In genomic region chr22:42932857-42933782, GRCh38 we compare ENCODE assay signal across 8 cellular contexts.
DNase-seq lines count a peak whose midpoint lies in the region; ATAC-seq and TF ChIP-seq lines count a peak whose summit lies in the region.

No MANE protein-coding gene starts in this region.

- H3K27ac Mint-ChIP-seq in CD4-positive, alpha-beta T cell: peak overlapping the region; percentile 35

- TF ChIP-seq CTCF in CD4-positive, alpha-beta T cell (IDR thresholded peaks at IDR 0.05): no peak
- TF ChIP-seq CTCF in Panc1 (IDR thresholded peaks at IDR 0.05) (no peak), epithelial cell of esophagus (IDR thresholded peaks at IDR 0.05; ENCODE audit: insufficient read depth, low read depth, low read length, missing control alignments) (no peak)

- no peak for ATAC-seq in CD4-positive, alpha-beta T cell (ENCODE audit: poor library complexity)
- ATAC-seq in GM19463 (IDR thresholded peaks at IDR 0.05; ENCODE audit: unreplicated experiment): peak; percentile 43
- no peak for ATAC-seq in Panc1

- H3K4me1 ChIP-seq in Panc1 (ENCODE audit: control insufficient read depth, insufficient read depth, low read length) (peaks cover 27% of the 10 kb centered on the region), rectal smooth muscle tissue (ENCODE audit: control insufficient read depth, insufficient read depth, low read length) (peaks cover 85% of the 10 kb centered on the region)

- H3K9me3 Mint-ChIP-seq in CD4-positive, alpha-beta T cell: no peaks in the 10 kb centered on the region

- CTCF ChIA-PET in CD4-positive, alpha-beta T cell (lab: Charles Lee): no interaction called here
- CTCF ChIA-PET in Panc1 (lab: Charles Lee): no interaction called here

- no peak overlapping the region for H3K4me3 ChIP-seq in Panc1 (ENCODE audit: low read depth in 2 of 2, low read length in 2 of 2)
- H3K4me3 ChIP-seq in epithelial cell of esophagus (ENCODE audit: low read length): no peak overlapping the region
- peak overlapping the region; percentile 42 for H3K4me3 ChIP-seq in rectal smooth muscle tissue (ENCODE audit: low read length)

- DNase-seq in CD4-positive, alpha-beta T cell: no peak
- DNase-seq in Panc1 (ENCODE audit: low read depth, low spot score) (no peak), epithelial cell of esophagus (ENCODE audit: low read depth) (peak; percentile 25), AG20443 (ENCODE audit: low spot score) (no peak), NCI-H2029 (lab: John Stamatoyannopoulos, UW) (no peak), DMS79 treated with DMSO at 0.1 percent for 48 hours (lab: John Stamatoyannopoulos, UW) (no peak)

- H3K27me3 ChIP-seq in CD4-positive, alpha-beta T cell (ENCODE audit: control insufficient read depth, insufficient read depth, low read length): no peaks in the 10 kb centered on the region
- no peaks in the 10 kb centered on the region for H3K27me3 ChIP-seq in Panc1 (ENCODE audit: control insufficient read depth, insufficient read depth, low read length)
- H3K27me3 ChIP-seq in rectal smooth muscle tissue (ENCODE audit: control insufficient read depth, insufficient read depth, low read length): no peaks in the 10 kb centered on the region

- in situ Hi-C loops in Panc1 (cut with HindIII; ENCODE audit: low pct_unique_long_range_greater_than_20kb, low sequenced_read_pairs): no loop called here

- no peaks in the 10 kb centered on the region for H3K9me3 ChIP-seq in CD4-positive, alpha-beta T cell (ENCODE audit: control insufficient read depth, low read length)
- H3K9me3 ChIP-seq in Panc1 (ENCODE audit: control insufficient read depth, insufficient read depth, low read depth, low read length): no peaks in the 10 kb centered on the region

- no TSS peak for BruUV-seq in Panc1 (replicated peaks; lab: Mats Ljungman, UMichigan)

- peaks cover 83% of the 10 kb centered on the region for H3K4me1 Mint-ChIP-seq in CD4-positive, alpha-beta T cell (ENCODE audit: low read depth)

- no peaks in the 10 kb centered on the region for H3K27me3 Mint-ChIP-seq in CD4-positive, alpha-beta T cell

- H3K36me3 ChIP-seq in Panc1 (ENCODE audit: control insufficient read depth, insufficient read depth, low read length) (no peaks in the 10 kb centered on the region; the same call in 1 of the 2 replicates), rectal smooth muscle tissue (ENCODE audit: control insufficient read depth, insufficient read depth, low read length) (no peaks in the 10 kb centered on the region)

- H3K4me3 Mint-ChIP-seq in CD4-positive, alpha-beta T cell: no peak overlapping the region

- POLR2A ChIA-PET in CD4-positive, alpha-beta T cell (lab: Charles Lee): no interaction called here
- POLR2A ChIA-PET in Panc1 (lab: Charles Lee): no interaction called here

- no peak overlapping the region for H3K9ac ChIP-seq in rectal smooth muscle tissue (ENCODE audit: low read length)

- H3K36me3 Mint-ChIP-seq in CD4-positive, alpha-beta T cell (ENCODE audit: low read depth): peaks cover 7% of the 10 kb centered on the region

- intact Hi-C loops in CD4-positive, alpha-beta T cell (cut with DNase I, micrococcal nuclease): no loop called here
- intact Hi-C loops in Panc1 (cut with micrococcal nuclease; ENCODE audit: unreplicated experiment): no loop called here

- no peak overlapping the region for H3K27ac ChIP-seq in CD4-positive, alpha-beta T cell (ENCODE audit: low read depth, low read length)
- peak overlapping the region; percentile 23; the same call in 1 of the 2 replicates for H3K27ac ChIP-seq in Panc1 (ENCODE audit: low read length)
- peak overlapping the region; percentile 98 for H3K27ac ChIP-seq in rectal smooth muscle tissue (ENCODE audit: low read depth, low read length)
